8 cellular contexts compared by ENCODE assay signal in the genomic region with DNA sequence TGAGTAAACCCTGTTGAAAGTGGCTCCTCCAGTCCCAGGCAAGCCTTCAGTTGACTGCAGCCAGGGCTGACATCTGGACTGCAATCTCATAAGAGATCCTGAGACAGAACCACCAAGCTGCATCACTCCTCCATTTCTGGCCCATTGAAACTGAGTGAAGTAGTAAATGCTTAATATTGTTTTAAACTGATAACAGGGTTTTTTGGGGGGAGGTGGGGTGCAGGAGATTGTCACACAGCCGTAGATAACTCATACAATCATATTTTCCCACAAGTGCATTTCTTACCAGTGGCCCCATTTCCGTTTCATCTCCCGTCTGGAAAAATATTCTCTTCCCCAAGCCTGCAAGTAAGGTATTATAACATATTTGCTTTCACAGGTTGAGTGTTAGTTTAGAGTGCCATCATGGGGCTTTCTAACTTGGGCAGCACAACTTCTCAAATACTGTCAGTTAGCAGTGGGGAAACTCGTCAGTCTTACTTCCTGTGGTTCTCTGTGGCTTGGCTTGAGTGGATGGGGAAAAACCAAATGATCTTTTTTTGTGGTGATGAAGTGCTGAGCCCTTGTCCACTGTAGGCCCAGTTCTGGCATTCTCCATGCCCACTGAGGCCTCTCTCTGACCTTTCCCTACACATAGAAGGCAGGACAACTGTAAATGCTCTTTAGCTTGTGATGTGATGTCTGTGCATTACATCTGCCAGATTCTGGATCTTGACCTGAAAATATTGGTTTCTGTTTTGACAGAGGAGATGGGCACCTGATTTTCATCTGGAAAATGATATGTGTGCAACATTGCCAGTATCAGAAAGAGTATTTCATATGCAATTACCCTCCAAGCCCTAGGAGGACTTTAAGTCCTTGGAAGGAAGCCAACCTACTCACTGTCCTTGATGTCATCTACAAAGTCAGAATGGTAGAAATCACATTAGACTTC.
DNase-seq lines count a peak whose midpoint lies in the region; ATAC-seq lines count a peak whose summit lies in the region.

No MANE protein-coding gene starts in this region.

- ATAC-seq in HG03139 (IDR thresholded peaks at IDR 0.05; ENCODE audit: unreplicated experiment) (peak; percentile 57), left colon (no peak)
- peak; percentile 91 to 92 for ATAC-seq in activated T-cell treated with anti-CD3 and anti-CD28 coated beads, Interleukin-2, amount 50 U/mL, for 72 hours (replicated peaks in 1 of 2)
- ATAC-seq in stimulated activated effector memory CD8-positive, alpha-beta T cell treated with anti-CD3 and anti-CD28 coated beads, Interleukin-12 subunit alpha, Interleukin-12 subunit beta, amount 100 ng/mL, for 72 hours: peak; percentile 97

- peak overlapping the region; percentile 58 for H3K27ac Mint-ChIP-seq in activated T-cell treated with anti-CD3 and anti-CD28 coated beads, Interleukin-2, amount 50 U/mL, for 72 hours
- peak overlapping the region; percentile 93 for H3K27ac Mint-ChIP-seq in stimulated activated effector memory CD8-positive, alpha-beta T cell treated with anti-CD3 and anti-CD28 coated beads, Interleukin-12 subunit alpha, Interleukin-12 subunit beta, amount 100 ng/mL, for 72 hours

- no peaks in the 10 kb centered on the region for H3K9me3 Mint-ChIP-seq in activated T-cell treated with anti-CD3 and anti-CD28 coated beads, Interleukin-2, amount 50 U/mL, for 72 hours
- H3K9me3 Mint-ChIP-seq in stimulated activated effector memory CD8-positive, alpha-beta T cell treated with anti-CD3 and anti-CD28 coated beads, Interleukin-12 subunit alpha, Interleukin-12 subunit beta, amount 100 ng/mL, for 72 hours: no peaks in the 10 kb centered on the region

- H3K4me3 Mint-ChIP-seq in activated T-cell treated with anti-CD3 and anti-CD28 coated beads, Interleukin-2, amount 50 U/mL, for 72 hours: peak overlapping the region; percentile 31 to 56
- peak overlapping the region; percentile 60 for H3K4me3 Mint-ChIP-seq in stimulated activated effector memory CD8-positive, alpha-beta T cell treated with anti-CD3 and anti-CD28 coated beads, Interleukin-12 subunit alpha, Interleukin-12 subunit beta, amount 100 ng/mL, for 72 hours

- H3K27me3 Mint-ChIP-seq in activated T-cell treated with anti-CD3 and anti-CD28 coated beads, Interleukin-2, amount 50 U/mL, for 72 hours (ENCODE audit: low read depth): peaks cover 7% of the 10 kb centered on the region

- H3K4me1 Mint-ChIP-seq in activated T-cell treated with anti-CD3 and anti-CD28 coated beads, Interleukin-2, amount 50 U/mL, for 72 hours (ENCODE audit: low read depth): peaks cover 62% of the 10 kb centered on the region
- H3K4me1 Mint-ChIP-seq in stimulated activated effector memory CD8-positive, alpha-beta T cell treated with anti-CD3 and anti-CD28 coated beads, Interleukin-12 subunit alpha, Interleukin-12 subunit beta, amount 100 ng/mL, for 72 hours: peaks cover 32% of the 10 kb centered on the region

- DNase-seq in activated T-cell treated with anti-CD3 and anti-CD28 coated beads for 24 hours (ENCODE audit: low read depth) (peak; percentile 20), activated T-cell treated with anti-CD3 and anti-CD28 coated beads for 4 hours (no peak), NCI-H1417 (lab: John Stamatoyannopoulos, UW) (no peak), left colon (no peak), mesenteric fat pad (ENCODE audit: low spot score) (no peak)
- peak; percentile 55 to 68 for DNase-seq in activated T-cell treated with anti-CD3 and anti-CD28 coated beads, Interleukin-2, amount 50 U/mL, for 72 hours
- peak in 1 of 2 donors; percentile 82 for DNase-seq in stimulated activated effector memory CD8-positive, alpha-beta T cell treated with anti-CD3 and anti-CD28 coated beads, Interleukin-12 subunit alpha, Interleukin-12 subunit beta, amount 100 ng/mL, for 72 hours (ENCODE audit: low spot score in 2 of 2)

- intact Hi-C loops in left colon (cut with DNase I, micrococcal nuclease): no loop called here

- peaks cover 0 to 3% of the 10 kb centered on the region in 2 donors for H3K36me3 Mint-ChIP-seq in activated T-cell treated with anti-CD3 and anti-CD28 coated beads, Interleukin-2, amount 50 U/mL, for 72 hours (ENCODE audit: insufficient read depth in 2 of 2)
- peaks cover 11% of the 10 kb centered on the region for H3K36me3 Mint-ChIP-seq in stimulated activated effector memory CD8-positive, alpha-beta T cell treated with anti-CD3 and anti-CD28 coated beads, Interleukin-12 subunit alpha, Interleukin-12 subunit beta, amount 100 ng/mL, for 72 hours

Comparison
In these comparisons a context has a peak if more than half of its experiments do, and no peak if none do; other contexts are left out.
1. DNase-seq: peak in activated T-cell treated with anti-CD3 and anti-CD28 coated beads for 24 hours (single experiment) and activated T-cell treated with anti-CD3 and anti-CD28 coated beads, Interleukin-2, amount 50 U/mL, for 72 hours (2 of 2); none in activated T-cell treated with anti-CD3 and anti-CD28 coated beads for 4 hours (single experiment), NCI-H1417 (0 of 3), left colon (0 of 2) and mesenteric fat pad (single experiment).